ENCODE assay signal across 8 cellular contexts in genomic region chr1:38522998-38523939, GRCh38.
"Had no signal": no experiment of that assay in that cellular context is flagged by ENCODE, and none has a peak within 500 bp of the region (broad histone marks: within the 10 kb centered on the region; RNA-seq: fewer than 3 reads in every experiment).

No MANE protein-coding gene starts in this region.

- DNase-seq: H9, HCEC 1CT, KG1 had no signal

- ATAC-seq: GM23338, HepG2 had no signal

- FAIRE-seq: H1, H54, HepG2 had no signal

- H2AFZ ChIP-seq: GM23338 had no signal

- H3K4me2 ChIP-seq: GM23338 had no signal

- H3K27ac Mint-ChIP-seq: GM23338, IgD-negative memory B cell had no signal

- H3K36me3 Mint-ChIP-seq: IgD-negative memory B cell had no signal

- H3K4me3 Mint-ChIP-seq: GM23338, H9, IgD-negative memory B cell had no signal

- H3K4me3 ChIP-seq: GM23338 had no signal

- H3K9me3 Mint-ChIP-seq: GM23338, H9 had no signal
